9 cellular contexts compared by ENCODE assay signal in the genomic region with DNA sequence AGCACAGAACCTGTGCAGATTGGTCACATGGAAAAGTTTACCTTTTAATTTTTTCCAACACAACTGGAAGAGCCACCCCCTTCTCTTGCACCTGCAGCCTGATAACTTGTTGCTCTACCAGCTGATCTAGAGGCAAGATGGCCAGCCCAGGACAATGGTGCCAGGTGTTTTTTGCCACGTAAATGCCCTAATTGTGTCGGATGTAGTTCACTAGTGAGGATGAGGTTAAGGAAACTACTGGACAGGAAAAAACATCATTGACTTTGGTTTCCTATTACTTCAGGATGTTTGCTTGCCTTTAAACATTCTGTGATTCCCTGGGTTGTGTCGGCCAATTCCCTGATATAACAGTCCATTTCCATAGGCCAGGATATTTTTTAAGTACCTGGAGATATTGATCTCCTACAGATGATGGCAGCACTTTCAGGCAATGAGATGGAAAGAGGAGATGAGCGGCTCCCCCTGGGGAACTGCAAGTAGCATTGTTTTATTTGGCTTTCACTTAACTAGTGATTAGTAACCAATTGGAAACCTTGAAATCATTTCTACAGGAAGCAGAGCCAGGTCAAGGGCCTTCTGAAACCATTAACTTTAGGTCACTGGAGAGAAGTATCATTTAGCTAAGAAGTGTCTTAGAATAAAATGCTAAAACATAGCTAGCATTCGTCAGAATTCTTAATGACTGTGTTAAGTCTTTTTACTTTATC.
A peak's percentile ranks its signal among the peaks of the same experiment; 100 is the strongest.
DNase-seq lines count a peak whose midpoint lies in the region; ATAC-seq, FAIRE-seq and TF ChIP-seq lines count a peak whose summit lies in the region.
"Had no signal": no experiment of that assay in that cellular context is flagged by ENCODE, and none has a peak within 500 bp of the region (broad histone marks: within the 10 kb centered on the region; RNA-seq: fewer than 3 reads in every experiment).

No MANE protein-coding gene starts in this region.

- FAIRE-seq in GM19239 (lab: Jason Lieb, UNC): peak; percentile 63

- ATAC-seq in HG03378 (IDR thresholded peaks at IDR 0.05; ENCODE audit: unreplicated experiment): peak; percentile 89

- TF ChIP-seq CTCF in astrocyte of the cerebellum (IDR thresholded peaks at IDR 0.05; ENCODE audit: low read depth, low read length, missing control alignments): peak; percentile 31

- DNase-seq in GM19239 (ENCODE audit: insufficient read length, low spot score) (peak; percentile 36), astrocyte of the cerebellum (ENCODE audit: low read depth) (no peak), pulmonary artery endothelial cell (ENCODE audit: low read depth, low spot score) (peak; percentile 22), activated gamma-delta T cell (lab: John Stamatoyannopoulos, UW) (no peak), RPMI8226 (no peak)
- DNase-seq in activated CD4-positive, alpha-beta T cell treated with anti-CD3 and anti-CD28 coated beads, Interleukin-2, amount 50 U/mL, for 48 hours: no peak
- DNase-seq: activated CD8-positive, alpha-beta memory T cell treated with anti-CD3 and anti-CD28 coated beads, Interleukin-2, amount 50 U/mL, for 4 hours; NCI-H446 had no signal

- no peak overlapping the region for H3K4me3 ChIP-seq in astrocyte of the cerebellum (ENCODE audit: low read depth, low read length)

- in situ Hi-C loops in astrocyte of the cerebellum (cut with HindIII; ENCODE audit: low sequenced_read_pairs): no loop called here

Comparison
In these comparisons a context has a peak if more than half of its experiments do, and no peak if none do; other contexts are left out.
1. DNase-seq: peak in GM19239 (single experiment) and pulmonary artery endothelial cell (single experiment); none in astrocyte of the cerebellum (single experiment), activated gamma-delta T cell (single experiment), RPMI8226 (single experiment) and activated CD4-positive, alpha-beta T cell treated with anti-CD3 and anti-CD28 coated beads, Interleukin-2, amount 50 U/mL, for 48 hours (0 of 2).